In the genomic region with DNA sequence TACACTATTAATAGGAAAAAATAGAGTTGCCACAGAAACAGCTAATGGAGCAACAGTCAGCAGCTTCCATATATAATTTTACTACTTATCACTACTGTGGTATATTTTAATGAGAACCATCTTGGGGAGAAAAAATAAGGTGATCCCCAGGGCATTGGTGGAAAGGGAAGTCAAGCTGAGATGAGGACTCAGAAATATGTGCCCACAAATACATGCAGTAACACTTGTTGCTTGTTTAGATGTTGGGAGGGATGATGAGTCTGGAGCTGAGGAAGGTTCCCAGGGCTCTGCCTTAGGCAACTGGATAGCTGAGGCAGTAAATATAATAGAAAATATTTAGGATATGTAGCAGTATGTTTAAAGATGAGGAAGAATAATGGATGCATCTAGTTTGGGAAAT, we compare ENCODE assay signal across 10 cellular contexts.
"Had no signal": no experiment of that assay in that cellular context is flagged by ENCODE, and none has a peak within 500 bp of the region (broad histone marks: within the 10 kb centered on the region; RNA-seq: fewer than 3 reads in every experiment).

No MANE protein-coding gene starts in this region.

- H3K4me3 ChIP-seq: GM23248, HAP-1 had no signal

- ATAC-seq: HCT116, HepG2 had no signal

- H3K9me3 ChIP-seq: HAP-1 had no signal

- H3K4me1 ChIP-seq: HAP-1 had no signal

- H3K4me3 Mint-ChIP-seq: IgD-negative memory B cell had no signal

- H3K9ac ChIP-seq: GM23248, KMS-11 had no signal

- H3K27ac Mint-ChIP-seq: IgD-negative memory B cell had no signal

- H3K36me3 ChIP-seq: HAP-1 had no signal

- H3K27ac ChIP-seq: GM23248, HL-60, KMS-11 had no signal

- DNase-seq: GM23248, GOT3, H7, KBM-7 had no signal
